In genomic region chr2:176545627-176546026, GRCh38 we compare ENCODE assay signal across 17 cellular contexts.
DNase-seq lines count a peak whose midpoint lies in the region; ATAC-seq and TF ChIP-seq lines count a peak whose summit lies in the region.
"Had no signal": no experiment of that assay in that cellular context is flagged by ENCODE, and none has a peak within 500 bp of the region (broad histone marks: within the 10 kb centered on the region; RNA-seq: fewer than 3 reads in every experiment).

No MANE protein-coding gene starts in this region.

- peak; percentile 51 for DNase-seq in AG08395 (ENCODE audit: low spot score)
- DNase-seq in EL, result peak; percentile 19
- peak; percentile 48 to 72 for DNase-seq in dermis microvascular lymphatic vessel endothelial cell (ENCODE audit: low read depth in 2 of 2)
- DNase-seq in heart right ventricle, result no peak
- DNase-seq in COLO829 (ENCODE audit: low spot score), result no peak
- DNase-seq in activated CD4-positive, CD25-positive, alpha-beta regulatory T cell (lab: John Stamatoyannopoulos, UW), result no peak
- DNase-seq: AML-193; CD8-positive, alpha-beta memory T cell; GDM1; HCEC 1CT; HFFc6; IMR-90; KBM-7 had no signal

- H3K9me3 ChIP-seq in neural cell (ENCODE audit: low read length) (no peaks in the 10 kb centered on the region), heart right ventricle (no peaks in the 10 kb centered on the region)
- H3K9me3 ChIP-seq: BLaER1 had no signal

- H3K36me3 ChIP-seq in neural cell (ENCODE audit: insufficient read depth, low read length) (no peaks in the 10 kb centered on the region), heart right ventricle (no peaks in the 10 kb centered on the region)
- H3K36me3 ChIP-seq: BLaER1 had no signal

- no peak for TF ChIP-seq CTCF in neural cell (IDR thresholded peaks at IDR 0.05; ENCODE audit: poor library complexity, severe bottlenecking)
- no peak for TF ChIP-seq CTCF in heart right ventricle (IDR thresholded peaks at IDR 0.05)

- H3K27me3 ChIP-seq in neural cell (ENCODE audit: insufficient read depth, low read depth, low read length), result no peaks in the 10 kb centered on the region
- peaks cover 0 to 36% (median 8%) of the 10 kb centered on the region in 7 donors for H3K27me3 ChIP-seq in heart right ventricle
- H3K27me3 ChIP-seq: BLaER1 had no signal

- intact Hi-C loops in heart right ventricle (cut with DNase I), result no loop called here

- WGBS in heart right ventricle, 2 donors, result 64 to 67% methylated on average over 2 of the region's 2 CpGs

- H3K27ac ChIP-seq in neural cell (ENCODE audit: low read length) (peak overlapping the region; percentile 64), heart right ventricle (no peak overlapping the region)
- H3K27ac ChIP-seq: BLaER1, HL-60 had no signal

- H3K4me3 ChIP-seq in neural cell (ENCODE audit: low read length) (peak overlapping the region; percentile 1), heart right ventricle (no peak overlapping the region)
- H3K4me3 ChIP-seq: BLaER1 had no signal

- no peak overlapping the region for H2AFZ ChIP-seq in neural cell (ENCODE audit: low read depth, low read length)

- H3K9ac ChIP-seq in neural cell (ENCODE audit: low read length), result no peak overlapping the region
- H3K9ac ChIP-seq: BLaER1 had no signal

- H3K9me2 ChIP-seq in neural cell (ENCODE audit: insufficient read depth, low read length), result no peaks in the 10 kb centered on the region

- H3K79me2 ChIP-seq in neural cell (replicated peaks; ENCODE audit: insufficient read depth, low read length), result no peaks in the 10 kb centered on the region

- TF ChIP-seq EP300 in neural cell (conservative IDR thresholded peaks at IDR 0.05; ENCODE audit: poor library complexity, severe bottlenecking), result no peak

- peaks cover 0 to 18% (median 0%) of the 10 kb centered on the region in 9 donors for H3K4me1 ChIP-seq in heart right ventricle
- H3K4me1 ChIP-seq: BLaER1 had no signal

- peak overlapping the region; percentile 38 for H3K4me2 ChIP-seq in neural cell (ENCODE audit: low read length)
- H3K4me2 ChIP-seq: BLaER1 had no signal

- H3F3A ChIP-seq in neural cell (ENCODE audit: insufficient read depth, low read length, poor library complexity, severe bottlenecking), result no peaks in the 10 kb centered on the region

- TF ChIP-seq RAD21 in neural cell (conservative IDR thresholded peaks at IDR 0.05), result no peak

- ATAC-seq in heart right ventricle, result no peak
- no peak for ATAC-seq in GM19455 (IDR thresholded peaks at IDR 0.05; ENCODE audit: unreplicated experiment)

- H4K20me1 ChIP-seq in neural cell (ENCODE audit: insufficient read depth), result no peaks in the 10 kb centered on the region
- H4K20me1 ChIP-seq: BLaER1 had no signal

TF ChIP-seq in neural cell, 6 proteins besides CTCF, POLR2A, EP300 and RAD21:
- no peak for TF ChIP-seq MXI1 (conservative IDR thresholded peaks at IDR 0.05; ENCODE audit: poor library complexity, severe bottlenecking)
- no peak for TF ChIP-seq TAF1 (IDR thresholded peaks at IDR 0.05; ENCODE audit: low read depth)
- TF ChIP-seq EZH2 (IDR thresholded peaks at IDR 0.05; ENCODE audit: borderline replicate concordance, insufficient read depth, low read length, poor library complexity, severe bottlenecking), result no peak
- no peak for TF ChIP-seq SMC3 (conservative IDR thresholded peaks at IDR 0.05; ENCODE audit: poor library complexity)
- TF ChIP-seq, protein P1, sequence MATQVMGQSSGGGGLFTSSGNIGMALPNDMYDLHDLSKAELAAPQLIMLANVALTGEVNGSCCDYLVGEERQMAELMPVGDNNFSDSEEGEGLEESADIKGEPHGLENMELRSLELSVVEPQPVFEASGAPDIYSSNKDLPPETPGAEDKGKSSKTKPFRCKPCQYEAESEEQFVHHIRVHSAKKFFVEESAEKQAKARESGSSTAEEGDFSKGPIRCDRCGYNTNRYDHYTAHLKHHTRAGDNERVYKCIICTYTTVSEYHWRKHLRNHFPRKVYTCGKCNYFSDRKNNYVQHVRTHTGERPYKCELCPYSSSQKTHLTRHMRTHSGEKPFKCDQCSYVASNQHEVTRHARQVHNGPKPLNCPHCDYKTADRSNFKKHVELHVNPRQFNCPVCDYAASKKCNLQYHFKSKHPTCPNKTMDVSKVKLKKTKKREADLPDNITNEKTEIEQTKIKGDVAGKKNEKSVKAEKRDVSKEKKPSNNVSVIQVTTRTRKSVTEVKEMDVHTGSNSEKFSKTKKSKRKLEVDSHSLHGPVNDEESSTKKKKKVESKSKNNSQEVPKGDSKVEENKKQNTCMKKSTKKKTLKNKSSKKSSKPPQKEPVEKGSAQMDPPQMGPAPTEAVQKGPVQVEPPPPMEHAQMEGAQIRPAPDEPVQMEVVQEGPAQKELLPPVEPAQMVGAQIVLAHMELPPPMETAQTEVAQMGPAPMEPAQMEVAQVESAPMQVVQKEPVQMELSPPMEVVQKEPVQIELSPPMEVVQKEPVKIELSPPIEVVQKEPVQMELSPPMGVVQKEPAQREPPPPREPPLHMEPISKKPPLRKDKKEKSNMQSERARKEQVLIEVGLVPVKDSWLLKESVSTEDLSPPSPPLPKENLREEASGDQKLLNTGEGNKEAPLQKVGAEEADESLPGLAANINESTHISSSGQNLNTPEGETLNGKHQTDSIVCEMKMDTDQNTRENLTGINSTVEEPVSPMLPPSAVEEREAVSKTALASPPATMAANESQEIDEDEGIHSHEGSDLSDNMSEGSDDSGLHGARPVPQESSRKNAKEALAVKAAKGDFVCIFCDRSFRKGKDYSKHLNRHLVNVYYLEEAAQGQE (IDR thresholded peaks at IDR 0.05; ENCODE audit: borderline replicate concordance), result no peak
- TF ChIP-seq POLR2AphosphoS5 (IDR thresholded peaks at IDR 0.05), result no peak

Comparison
In these comparisons a context has a peak if more than half of its experiments do, and no peak if none do; other contexts are left out.
1. DNase-seq: peak in AG08395 (single experiment), EL (single experiment) and dermis microvascular lymphatic vessel endothelial cell (2 of 2); none in heart right ventricle (0 of 2), COLO829 (single experiment) and activated CD4-positive, CD25-positive, alpha-beta regulatory T cell (0 of 4).